In the genomic region with DNA sequence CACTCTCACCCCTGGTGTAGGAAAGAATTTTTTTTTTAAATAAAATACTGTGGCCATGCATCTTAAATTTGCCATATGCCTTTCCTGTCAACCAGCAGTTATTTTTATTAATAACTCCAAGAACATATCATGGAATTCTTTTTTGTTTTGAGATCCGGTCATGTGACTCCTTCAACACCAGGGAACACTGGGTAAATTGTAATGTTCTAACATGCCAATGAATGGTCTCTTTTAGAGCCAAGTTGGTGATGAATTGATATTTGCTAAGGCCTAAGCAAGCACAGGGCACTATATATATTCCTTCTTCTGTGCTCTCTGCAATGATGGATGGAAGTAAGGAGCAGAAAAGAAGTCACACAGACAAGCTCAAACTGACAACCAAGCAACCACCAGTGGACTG, we compare ENCODE assay signal across 25 cellular contexts.
A peak's percentile ranks its signal among the peaks of the same experiment; 100 is the strongest.
DNase-seq lines count a peak whose midpoint lies in the region; ATAC-seq, FAIRE-seq and TF ChIP-seq lines count a peak whose summit lies in the region.
"Had no signal": no experiment of that assay in that cellular context is flagged by ENCODE, and none has a peak within 500 bp of the region (broad histone marks: within the 10 kb centered on the region; RNA-seq: fewer than 3 reads in every experiment).

No MANE protein-coding gene starts in this region.

- no peak for TF ChIP-seq CTCF in OCI-LY7 (conservative IDR thresholded peaks at IDR 0.05; ENCODE audit: low read length)
- TF ChIP-seq CTCF in K562 (IDR thresholded peaks at IDR 0.05 in 2 of 3, conservative IDR thresholded peaks at IDR 0.05 in 1 of 3; ENCODE audit: insufficient read depth in 2 of 3, low read depth in 1 of 3, low read length in 3 of 3): no peak
- no peak for TF ChIP-seq CTCF in thyroid gland (IDR thresholded peaks at IDR 0.05)

- no peak overlapping the region for H3K4me3 ChIP-seq in OCI-LY7 (ENCODE audit: low read depth, low read length, poor library complexity, severe bottlenecking)
- H3K4me3 ChIP-seq in K562: no peak overlapping the region
- H3K4me3 ChIP-seq in thyroid gland (replicated peaks in 1 of 3): no peak overlapping the region
- H3K4me3 ChIP-seq: BLaER1, GM12878 had no signal

- no peaks in the 10 kb centered on the region for H4K20me1 ChIP-seq in OCI-LY7 (ENCODE audit: insufficient read depth, low read length)
- no peaks in the 10 kb centered on the region for H4K20me1 ChIP-seq in K562 (replicated peaks; ENCODE audit: control insufficient read depth, insufficient read depth, low read length)
- H4K20me1 ChIP-seq: BLaER1 had no signal

- no peak overlapping the region for H3K4me2 ChIP-seq in OCI-LY7 (ENCODE audit: low read length)
- no peak overlapping the region for H3K4me2 ChIP-seq in K562 (ENCODE audit: insufficient read depth, low read length)
- H3K4me2 ChIP-seq: BLaER1 had no signal

- no peak overlapping the region for H3K27ac ChIP-seq in OCI-LY7 (ENCODE audit: low read depth, low read length, poor library complexity, severe bottlenecking)
- no peak overlapping the region for H3K27ac ChIP-seq in K562 (ENCODE audit: extremely low read depth, low read depth, low read length)
- H3K27ac ChIP-seq in thyroid gland: no peak overlapping the region
- H3K27ac ChIP-seq: BLaER1, C4-2B had no signal

- BruUV-seq in OCI-LY7 (replicated peaks; lab: Mats Ljungman, UMichigan) (no TSS peak), K562 (replicated peaks; lab: Mats Ljungman, UMichigan) (no TSS peak)

- intact Hi-C loops in OCI-LY7 (cut with micrococcal nuclease; ENCODE audit: unreplicated experiment): no loop called here
- intact Hi-C loops in K562 (cut with micrococcal nuclease): no loop called here
- intact Hi-C loops in thyroid gland (cut with DNase I): no loop called here

- H3K4me1 ChIP-seq in OCI-LY7 (ENCODE audit: insufficient read depth, low read length, poor library complexity, severe bottlenecking) (peaks cover 57% of the 10 kb centered on the region), K562 (replicated peaks in 1 of 2; ENCODE audit: control insufficient read depth in 2 of 2, insufficient read depth in 2 of 2, low read length in 2 of 2) (no peaks in the 10 kb centered on the region), thyroid gland (no peaks in the 10 kb centered on the region)
- H3K4me1 ChIP-seq: BLaER1 had no signal

- H3K27me3 ChIP-seq in K562 (ENCODE audit: control insufficient read depth in 2 of 2, insufficient read depth in 2 of 2, low read length in 2 of 2): no peaks in the 10 kb centered on the region
- H3K27me3 ChIP-seq in thyroid gland: no peaks in the 10 kb centered on the region
- H3K27me3 ChIP-seq: BE2C, BLaER1 had no signal

- H3K9me3 ChIP-seq in OCI-LY7 (ENCODE audit: low read length) (no peaks in the 10 kb centered on the region), K562 (replicated peaks; ENCODE audit: control insufficient read depth, insufficient read depth, low read depth, low read length) (no peaks in the 10 kb centered on the region), thyroid gland (no peaks in the 10 kb centered on the region)
- H3K9me3 ChIP-seq: BE2C, BLaER1, Caco-2 had no signal

- H3K9me2 ChIP-seq in OCI-LY7 (ENCODE audit: insufficient read depth, low read length): no peaks in the 10 kb centered on the region

- H3K36me3 ChIP-seq in OCI-LY7 (ENCODE audit: insufficient read depth, low read length): no peaks in the 10 kb centered on the region
- no peaks in the 10 kb centered on the region for H3K36me3 ChIP-seq in K562 (ENCODE audit: control insufficient read depth, insufficient read depth, low read length)
- H3K36me3 ChIP-seq in thyroid gland: no peaks in the 10 kb centered on the region
- H3K36me3 ChIP-seq: BE2C, BLaER1 had no signal

- in situ Hi-C loops in K562 (cut with MboI): no loop called here

- TF ChIP-seq POLR2A in K562 (conservative IDR thresholded peaks at IDR 0.05) (no peak), thyroid gland (IDR thresholded peaks at IDR 0.05) (no peak)

- H3K79me2 ChIP-seq in OCI-LY7 (ENCODE audit: insufficient read depth, low read depth, low read length) (no peaks in the 10 kb centered on the region), K562 (ENCODE audit: control insufficient read depth, insufficient read depth, low read length) (no peaks in the 10 kb centered on the region)

- no peaks in the 10 kb centered on the region for H3K9me1 ChIP-seq in K562 (ENCODE audit: control insufficient read depth, insufficient read depth, low read length)

- CTCF ChIA-PET in OCI-LY7 (lab: Charles Lee; ENCODE audit: unreplicated experiment) (interaction anchor here (0.6 to 1.9 kb wide), 2 partner anchors 13 to 147 kb away, joined by 3 to 8 read pairs; no protein-coding TSS in a partner anchor), K562 (lab: Yijun Ruan, JAX; ENCODE audit: low intra/inter-chr PET ratio) (no interaction called here)

- H2AFZ ChIP-seq in OCI-LY7 (ENCODE audit: low read length) (peak overlapping the region; percentile 22; the same call in 1 of the 2 replicates), K562 (ENCODE audit: low read depth, low read length) (no peak overlapping the region)

- no peak for TF ChIP-seq EP300 in K562 (IDR thresholded peaks at IDR 0.05; ENCODE audit: low read length)

- H3K9ac ChIP-seq in K562 (ENCODE audit: insufficient read depth in 1 of 2, low read depth in 2 of 2, low read length in 2 of 2): no peak overlapping the region
- H3K9ac ChIP-seq: BLaER1 had no signal

- no peak for FAIRE-seq in K562 (lab: Jason Lieb, UNC)
- FAIRE-seq: A204.1, D721Med, GM12878, GM12892, GM18507 had no signal

- POLR2A ChIA-PET in OCI-LY7 (lab: Charles Lee) (interaction anchor here (0.6 to 15.0 kb wide), 11 partner anchors 9 to 286 kb away, joined by 3 to 218 read pairs (median 4); no protein-coding TSS in a partner anchor), K562 (lab: Yijun Ruan, JAX) (interaction anchor here (1.5 kb wide), 1 partner anchor 9 kb away, joined by 5 read pairs; no protein-coding TSS in a partner anchor)

- no peak for TF ChIP-seq RAD21 in K562 (CRISPR knock-in tag; conservative IDR thresholded peaks at IDR 0.05 in 1 of 2, IDR thresholded peaks at IDR 0.05 in 1 of 2)

- ATAC-seq in K562: no peak
- ATAC-seq: CD8-positive, alpha-beta T cell; GM12878 had no signal

- DNase-seq in OCI-LY7 (ENCODE audit: low spot score): no peak
- no peak for DNase-seq in K562 (ENCODE audit: extremely low read depth in 1 of 4, low spot score in 3 of 4)
- peak; percentile 68 for DNase-seq in foreskin melanocyte
- DNase-seq in thyroid gland: no peak
- DNase-seq in NCI-H774 (lab: John Stamatoyannopoulos, UW): no peak
- no peak for DNase-seq in C1 segment of cervical spinal cord (lab: John Stamatoyannopoulos, UW)
- DNase-seq: 8988T; ACHN; BE2C; Caco-2; Calu3; CD4-positive, alpha-beta T cell; CD8-positive, alpha-beta T cell; DMS53; DMS79; DND-41; EL; GDM1 had no signal

- WGBS in K562 (ENCODE audit: insufficient coverage, low coverage, missing lambda C conversion rate): 0% methylated on average over 1 of the region's 1 CpG
- WGBS in thyroid gland, 2 donors: 91 to 94% methylated on average over 1 of the region's 1 CpG

TF ChIP-seq in K562, 482 proteins besides CTCF, POLR2A, EP300 and RAD21:
- TF ChIP-seq, protein P1, sequence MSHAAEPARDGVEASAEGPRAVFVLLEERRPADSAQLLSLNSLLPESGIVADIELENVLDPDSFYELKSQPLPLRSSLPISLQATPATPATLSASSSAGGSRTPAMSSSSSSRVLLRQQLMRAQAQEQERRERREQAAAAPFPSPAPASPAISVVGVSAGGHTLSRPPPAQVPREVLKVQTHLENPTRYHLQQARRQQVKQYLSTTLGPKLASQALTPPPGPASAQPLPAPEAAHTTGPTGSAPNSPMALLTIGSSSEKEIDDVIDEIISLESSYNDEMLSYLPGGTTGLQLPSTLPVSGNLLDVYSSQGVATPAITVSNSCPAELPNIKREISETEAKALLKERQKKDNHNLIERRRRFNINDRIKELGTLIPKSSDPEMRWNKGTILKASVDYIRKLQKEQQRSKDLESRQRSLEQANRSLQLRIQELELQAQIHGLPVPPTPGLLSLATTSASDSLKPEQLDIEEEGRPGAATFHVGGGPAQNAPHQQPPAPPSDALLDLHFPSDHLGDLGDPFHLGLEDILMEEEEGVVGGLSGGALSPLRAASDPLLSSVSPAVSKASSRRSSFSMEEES (CRISPR knock-in tag; IDR thresholded peaks at IDR 0.05): peak; percentile 56
- no peak for TF ChIP-seq TGIF2 (CRISPR knock-in tag; IDR thresholded peaks at IDR 0.05)
